In the genomic region with DNA sequence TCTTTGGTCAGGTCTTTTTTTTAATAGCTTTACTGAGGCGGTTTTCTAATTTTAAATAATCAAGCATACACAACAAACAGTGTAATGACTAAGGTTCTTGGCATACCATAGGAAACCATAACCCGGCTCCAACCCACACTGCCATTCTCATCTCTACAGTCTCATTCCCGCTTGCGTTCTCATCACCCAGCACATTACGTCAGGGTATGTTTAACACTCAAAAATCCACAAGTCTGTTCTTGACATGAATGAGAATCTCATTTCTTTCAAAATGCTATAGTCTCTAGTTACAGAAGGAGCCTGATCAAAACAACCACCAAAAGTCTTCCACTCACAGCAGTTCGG, we compare ENCODE assay signal across 8 cellular contexts. TPM values are rescaled to one million over a fixed set of nuclear protein-coding genes. Genes with fewer than 3 reads are reported as not detected.
DNase-seq lines count a peak whose midpoint lies in the region; ATAC-seq and TF ChIP-seq lines count a peak whose summit lies in the region.

No MANE protein-coding gene starts in this region.

- CTCF ChIA-PET in CD4-positive, alpha-beta memory T cell (lab: Charles Lee; ENCODE audit: partially characterized antibody), result interaction anchor here (2.2 kb wide), 1 partner anchor 30 kb away, joined by 19 read pairs; a partner anchor contains a TSS

- peak overlapping the region; percentile 90 to 98 (median 95) for H3K27ac Mint-ChIP-seq in CD4-positive, alpha-beta memory T cell

- no peaks in the 10 kb centered on the region for H3K36me3 ChIP-seq in CD4-positive, alpha-beta memory T cell (ENCODE audit: insufficient read depth, low read length)
- no peaks in the 10 kb centered on the region for H3K36me3 ChIP-seq in Peyer's patch
- H3K36me3 ChIP-seq in muscle layer of duodenum (ENCODE audit: control insufficient read depth in 1 of 2, insufficient read depth in 2 of 2, low read length in 2 of 2), result peaks cover 0 to 5% of the 10 kb centered on the region in 2 donors
- no peaks in the 10 kb centered on the region for H3K36me3 ChIP-seq in vagina

- no peak for DNase-seq in CD4-positive, alpha-beta memory T cell
- DNase-seq in Peyer's patch, result no peak
- peak; percentile 7 to 47 for DNase-seq in dermis microvascular lymphatic vessel endothelial cell (ENCODE audit: low read depth in 2 of 2)
- DNase-seq in vagina (ENCODE audit: extremely low spot score in 2 of 2), result no peak
- no peak for DNase-seq in globus pallidus (ENCODE audit: low spot score)

- H3K4me3 Mint-ChIP-seq in CD4-positive, alpha-beta memory T cell, result peak overlapping the region; percentile 90 to 97 (median 94)

- H3K27me3 ChIP-seq in CD4-positive, alpha-beta memory T cell (ENCODE audit: insufficient read depth, low read length), result no peaks in the 10 kb centered on the region
- no peaks in the 10 kb centered on the region for H3K27me3 ChIP-seq in Peyer's patch
- no peaks in the 10 kb centered on the region for H3K27me3 ChIP-seq in muscle layer of duodenum (ENCODE audit: low read depth, low read length)
- H3K27me3 ChIP-seq in vagina, result no peaks in the 10 kb centered on the region

- peak overlapping the region; percentile 76 for H3K27ac ChIP-seq in CD4-positive, alpha-beta memory T cell (ENCODE audit: low read depth, low read length)
- peak overlapping the region; percentile 76 to 78 (median 77) for H3K27ac ChIP-seq in Peyer's patch
- H3K27ac ChIP-seq in muscle layer of duodenum (ENCODE audit: low read length), result peak overlapping the region; percentile 93
- peak overlapping the region; percentile 84 for H3K27ac ChIP-seq in vagina

- TF ChIP-seq CTCF in Peyer's patch (IDR thresholded peaks at IDR 0.05) (no peak), vagina (IDR thresholded peaks at IDR 0.05) (no peak)

- H3K4me3 ChIP-seq in CD4-positive, alpha-beta memory T cell (ENCODE audit: low read length in 2 of 2), result peak overlapping the region; percentile 54 to 92
- H3K4me3 ChIP-seq in Peyer's patch, result peak overlapping the region; percentile 50 to 77 (median 58)
- H3K4me3 ChIP-seq in muscle layer of duodenum (ENCODE audit: low read depth in 1 of 2, low read length in 2 of 2), result peak overlapping the region; percentile 81 to 95
- H3K4me3 ChIP-seq in vagina, result peak overlapping the region; percentile 44 to 64

- intact Hi-C loops in CD4-positive, alpha-beta memory T cell (cut with micrococcal nuclease), result loop anchor here (2.0 kb wide), 1 partner anchor 88 kb away; a partner anchor contains a TSS
- intact Hi-C loops in vagina (cut with DNase I), result no loop called here

- H3K4me1 ChIP-seq in CD4-positive, alpha-beta memory T cell (ENCODE audit: insufficient read depth, low read length), result peaks cover 25% of the 10 kb centered on the region
- H3K4me1 ChIP-seq in Peyer's patch (peaks cover 0 to 11% (median 0%) of the 10 kb centered on the region in 4 donors), muscle layer of duodenum (ENCODE audit: control insufficient read depth in 1 of 2, insufficient read depth in 2 of 2, low read length in 2 of 2) (peaks cover 0 to 7% of the 10 kb centered on the region in 2 donors), vagina (peaks cover 14% of the 10 kb centered on the region)

- H3K36me3 Mint-ChIP-seq in CD4-positive, alpha-beta memory T cell, result peaks cover 0 to 5% of the 10 kb centered on the region in 2 donors

- H3K9me3 Mint-ChIP-seq in CD4-positive, alpha-beta memory T cell, result no peaks in the 10 kb centered on the region

- H3K27me3 Mint-ChIP-seq in CD4-positive, alpha-beta memory T cell, result no peaks in the 10 kb centered on the region

- H3K9me3 ChIP-seq in CD4-positive, alpha-beta memory T cell (ENCODE audit: control insufficient read depth in 1 of 2, low read length in 2 of 2), result no peaks in the 10 kb centered on the region
- H3K9me3 ChIP-seq in Peyer's patch, result no peaks in the 10 kb centered on the region
- H3K9me3 ChIP-seq in muscle layer of duodenum (ENCODE audit: control insufficient read depth in 1 of 2, low read length in 2 of 2), result no peaks in the 10 kb centered on the region
- no peaks in the 10 kb centered on the region for H3K9me3 ChIP-seq in vagina

- TF ChIP-seq POLR2A in Peyer's patch (IDR thresholded peaks at IDR 0.05) (no peak), vagina (IDR thresholded peaks at IDR 0.05) (no peak)

- POLR2A ChIA-PET in CD4-positive, alpha-beta memory T cell (lab: Charles Lee; ENCODE audit: partially characterized antibody), result interaction anchor here (0.6 to 4.8 kb wide), 12 partner anchors 30 to 624 kb away, joined by 3 to 112 read pairs (median 4); a partner anchor contains a TSS

- peak; percentile 31 for ATAC-seq in GM18868 (IDR thresholded peaks at IDR 0.05; ENCODE audit: unreplicated experiment)
- peak; percentile 26 for ATAC-seq in HG03066 (IDR thresholded peaks at IDR 0.05; ENCODE audit: low read depth, unreplicated experiment)

- peaks cover 22 to 35% (median 27%) of the 10 kb centered on the region in 4 donors for H3K4me1 Mint-ChIP-seq in CD4-positive, alpha-beta memory T cell

RNA-seq across cellular contexts. Expression of a gene that starts 0.5 kb away (rescaled TPM):
- 1 to 10 TPM; 2.5 to 2.9 TPM for total RNA-seq in CD4-positive, alpha-beta memory T cell
- 1 to 10 TPM in 1 of 2 donors, under 1 TPM in 1; 0.60 to 1.3 TPM for polyA plus RNA-seq in CD4-positive, alpha-beta memory T cell
- total RNA-seq in Peyer's patch (1 to 10 TPM in 2 of 4 donors, under 1 TPM in 2; 0.47 to 7.4 (median 1.3) TPM), dermis microvascular lymphatic vessel endothelial cell (1.6 and 3.7 TPM in 2 replicates), vagina (not detected)

RNA-seq across cellular contexts. Expression of a gene that starts 30.8 kb away (rescaled TPM):
- 10 to 100 TPM; 16.6 to 18.4 TPM for total RNA-seq in CD4-positive, alpha-beta memory T cell
- 10 to 100 TPM; 25.7 to 39.1 TPM for polyA plus RNA-seq in CD4-positive, alpha-beta memory T cell
- total RNA-seq in Peyer's patch (1 to 10 TPM; 3.3 to 5.8 (median 4.7) TPM), dermis microvascular lymphatic vessel endothelial cell (4.6 and 5.8 TPM in 2 replicates), vagina (12.8 TPM)

RNA-seq across cellular contexts. Expression of a gene that starts 42.4 kb away (rescaled TPM):
- total RNA-seq in CD4-positive, alpha-beta memory T cell, result 10 to 100 TPM; 36.0 to 38.0 TPM
- 10 to 100 TPM; 48.1 to 48.9 TPM for polyA plus RNA-seq in CD4-positive, alpha-beta memory T cell
- total RNA-seq in Peyer's patch (10 to 100 TPM; 45.9 to 61.1 (median 48.9) TPM), dermis microvascular lymphatic vessel endothelial cell (74.2 and 111 TPM in 2 replicates), vagina (67.0 TPM)

Comparison
In these comparisons a context has a peak if more than half of its experiments do, and no peak if none do; other contexts are left out.
1. DNase-seq: peak in dermis microvascular lymphatic vessel endothelial cell (2 of 2); none in CD4-positive, alpha-beta memory T cell (0 of 5), Peyer's patch (0 of 3), vagina (0 of 2) and globus pallidus (single experiment).
2. Peak in every context shown above with its lines, with median percentiles within 50 percentile points of each other: H3K27ac ChIP-seq and H3K4me3 ChIP-seq.